In genomic region chr12:99619389-99620158, GRCh38 we compare ENCODE assay signal across 8 cellular contexts.
A peak's percentile ranks its signal among the peaks of the same experiment; 100 is the strongest.
DNase-seq lines count a peak whose midpoint lies in the region; TF ChIP-seq lines count a peak whose summit lies in the region.

No MANE protein-coding gene starts in this region.

- TF ChIP-seq CTCF in AG04449 (IDR thresholded peaks at IDR 0.05; ENCODE audit: insufficient read depth, low read length, missing control alignments) (peak; percentile 58), GM12865 (IDR thresholded peaks at IDR 0.05; ENCODE audit: insufficient read depth, low read depth, low read length, missing control alignments) (peak; percentile 75), HFF-Myc (IDR thresholded peaks at IDR 0.05; ENCODE audit: low read depth, low read length, missing control alignments) (peak; percentile 56), LNCaP clone FGC (IDR thresholded peaks at IDR 0.05; ENCODE audit: control insufficient read depth, extremely low read depth, insufficient read depth) (peak; percentile 85), choroid plexus epithelial cell (conservative IDR thresholded peaks at IDR 0.05; ENCODE audit: low read depth, low read length) (peak; percentile 50)

- CTCF ChIA-PET in AG04449 (lab: Yijun Ruan, JAX): interaction anchor here (1.0 to 2.5 kb wide), 7 partner anchors 11 to 577 kb away, joined by 3 to 16 read pairs (median 8); no protein-coding TSS in a partner anchor

- POLR2A ChIA-PET in AG04449 (lab: Yijun Ruan, JAX): no interaction called here

- no peak for DNase-seq in AG04449 (ENCODE audit: low read depth, low spot score)
- peak; percentile 61 for DNase-seq in GM12865 (ENCODE audit: low read depth)
- DNase-seq in HFF-Myc (ENCODE audit: extremely low read depth, low read depth): peak; percentile 0
- DNase-seq in LNCaP clone FGC (ENCODE audit: low read depth): peak; percentile 25
- peak; percentile 12 for DNase-seq in choroid plexus epithelial cell (ENCODE audit: low read depth)
- DNase-seq in putamen (ENCODE audit: low spot score): peak; percentile 5
- DNase-seq in NCI-H510A (lab: John Stamatoyannopoulos, UW): no peak
- DNase-seq in GOT3 (lab: John Stamatoyannopoulos, UW): no peak

- no peak overlapping the region for H3K4me3 ChIP-seq in AG04449 (ENCODE audit: low read depth, low read length)
- no peak overlapping the region for H3K4me3 ChIP-seq in GM12865 (ENCODE audit: low read depth, low read length)
- H3K4me3 ChIP-seq in HFF-Myc (replicated peaks; ENCODE audit: low read depth, low read length): no peak overlapping the region
- no peak overlapping the region for H3K4me3 ChIP-seq in LNCaP clone FGC (ENCODE audit: low read depth, low read length)
- no peak overlapping the region for H3K4me3 ChIP-seq in choroid plexus epithelial cell (ENCODE audit: low read depth, low read length)

Comparison
In these comparisons a context has a peak if more than half of its experiments do, and no peak if none do; other contexts are left out.
1. DNase-seq: peak in GM12865 (single experiment), HFF-Myc (single experiment), LNCaP clone FGC (single experiment), choroid plexus epithelial cell (single experiment) and putamen (single experiment); none in AG04449 (single experiment), NCI-H510A (single experiment) and GOT3 (single experiment).
2. Peak in every context shown above with its lines, with median percentiles within 50 percentile points of each other: CTCF ChIP-seq.